ENCODE assay signal across 9 cellular contexts in the genomic region with DNA sequence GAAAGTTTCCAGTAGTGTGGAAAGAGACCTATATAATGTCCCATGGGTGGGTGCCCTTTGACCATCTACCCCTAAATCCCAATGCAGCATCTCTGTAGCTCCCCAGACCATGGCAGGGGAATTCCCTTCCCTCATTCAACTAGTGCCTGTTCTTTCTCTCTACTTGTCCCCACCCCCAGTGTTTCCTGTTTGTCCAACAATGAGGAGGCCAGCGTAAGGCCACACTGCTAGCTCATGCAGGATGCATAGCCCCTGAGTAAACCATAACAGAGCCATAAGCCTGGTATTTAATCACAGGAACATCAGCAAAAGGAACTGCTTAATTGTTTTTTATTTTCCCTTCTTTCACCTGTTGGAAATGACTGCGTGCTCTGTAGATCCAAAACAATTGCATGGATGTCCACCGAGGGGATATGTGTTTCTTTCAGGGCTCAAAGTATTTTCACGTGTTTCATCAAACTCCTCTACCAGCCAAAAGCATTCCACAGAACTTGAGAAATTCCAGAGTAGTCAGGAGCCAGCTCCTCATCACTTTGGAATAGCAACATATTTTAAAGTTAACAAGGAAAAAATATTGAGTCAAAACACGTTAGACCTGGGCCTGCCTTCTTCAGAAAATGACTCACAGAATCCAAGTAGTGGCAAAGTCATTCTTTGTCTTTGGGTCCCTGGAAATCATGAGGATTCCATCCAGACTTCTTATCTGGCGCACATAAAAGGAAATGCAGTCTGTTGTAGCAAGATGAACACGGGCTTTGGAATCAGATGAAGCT.
A peak's percentile ranks its signal among the peaks of the same experiment; 100 is the strongest.
DNase-seq lines count a peak whose midpoint lies in the region; ATAC-seq and TF ChIP-seq lines count a peak whose summit lies in the region.
"Had no signal": no experiment of that assay in that cellular context is flagged by ENCODE, and none has a peak within 500 bp of the region (broad histone marks: within the 10 kb centered on the region; RNA-seq: fewer than 3 reads in every experiment).

No MANE protein-coding gene starts in this region.

- CTCF ChIA-PET in activated B cell treated with CpG ODN at 0.5 μM for 24 hours (lab: Charles Lee): interaction anchor here (0.7 to 16.8 kb wide), 6 partner anchors 10 to 118 kb away, joined by 3 to 182 read pairs (median 4); no protein-coding TSS in a partner anchor
- CTCF ChIA-PET in WTC11 (lab: Charles Lee): no interaction called here

- peak overlapping the region; percentile 93 for H3K27ac Mint-ChIP-seq in activated B cell treated with CpG ODN at 0.5 μM for 24 hours
- H3K27ac Mint-ChIP-seq in WTC11: no peak overlapping the region
- H3K27ac Mint-ChIP-seq: dendritic cell treated with granulocyte-macrophage colony-stimulating factor and Interleukin-4, amounts not matched to agents 40 ng/mL and 50 ng/mL, for 4 days had no signal

- H4K20me1 ChIP-seq in BLaER1: no peaks in the 10 kb centered on the region

- H3K9me3 Mint-ChIP-seq in activated B cell treated with CpG ODN at 0.5 μM for 24 hours (no peaks in the 10 kb centered on the region), WTC11 (no peaks in the 10 kb centered on the region)
- H3K9me3 Mint-ChIP-seq: dendritic cell treated with granulocyte-macrophage colony-stimulating factor and Interleukin-4, amounts not matched to agents 40 ng/mL and 50 ng/mL, for 4 days had no signal

- peak overlapping the region; percentile 52 for H3K4me3 Mint-ChIP-seq in activated B cell treated with CpG ODN at 0.5 μM for 24 hours
- no peak overlapping the region for H3K4me3 Mint-ChIP-seq in WTC11
- H3K4me3 Mint-ChIP-seq: dendritic cell treated with granulocyte-macrophage colony-stimulating factor and Interleukin-4, amounts not matched to agents 40 ng/mL and 50 ng/mL, for 4 days had no signal

- intact Hi-C loops in activated B cell treated with CpG ODN at 0.5 μM for 24 hours (cut with micrococcal nuclease): loop anchor here (1.0 to 10.0 kb wide), 5 partner anchors 9 to 1313 kb away; partner anchors contain the start of genes DNAI4, GADD45A, MIER1 and SERBP1

- TF ChIP-seq CTCF in activated B cell treated with CpG ODN at 0.5 μM for 24 hours (IDR thresholded peaks at IDR 0.05) (no peak), WTC11 (IDR thresholded peaks at IDR 0.05) (no peak)

- H3K27me3 ChIP-seq in BLaER1: no peaks in the 10 kb centered on the region

- peaks cover 58% of the 10 kb centered on the region for H3K4me1 ChIP-seq in BLaER1

- no peaks in the 10 kb centered on the region; the same call in 1 of the 2 replicates for H3K36me3 ChIP-seq in BLaER1

- H3K9me3 ChIP-seq in BLaER1: no peaks in the 10 kb centered on the region

- H3K27me3 Mint-ChIP-seq in activated B cell treated with CpG ODN at 0.5 μM for 24 hours: no peaks in the 10 kb centered on the region
- H3K27me3 Mint-ChIP-seq in WTC11 (ENCODE audit: low read depth): no peaks in the 10 kb centered on the region

- no peak overlapping the region; the same call in 1 of the 2 replicates for H3K27ac ChIP-seq in BLaER1

- ATAC-seq in GM21576 (IDR thresholded peaks at IDR 0.05; ENCODE audit: unreplicated experiment): peak; percentile 29
- peak; percentile 4 for ATAC-seq in activated B cell treated with CpG ODN at 0.5 μM for 24 hours (ENCODE audit: low read depth)
- ATAC-seq in HG03469 (IDR thresholded peaks at IDR 0.05; ENCODE audit: unreplicated experiment): no peak
- ATAC-seq in WTC11: no peak

- peak overlapping the region; percentile 74 for H3K4me2 ChIP-seq in BLaER1

- H3K4me3 ChIP-seq in BLaER1: no peak overlapping the region

- H3K36me3 Mint-ChIP-seq in activated B cell treated with CpG ODN at 0.5 μM for 24 hours (ENCODE audit: low read depth) (peaks cover 66% of the 10 kb centered on the region), WTC11 (peaks cover 49% of the 10 kb centered on the region)

- DNase-seq in activated B cell treated with CpG ODN at 0.5 μM for 24 hours: no peak
- peak; percentile 88 for DNase-seq in iris pigment epithelial cell (ENCODE audit: low read depth)
- no peak for DNase-seq in T-helper 9 cell
- DNase-seq in D341Med (ENCODE audit: low spot score): no peak
- no peak for DNase-seq in WTC11 (ENCODE audit: low spot score)

- POLR2A ChIA-PET in activated B cell treated with CpG ODN at 0.5 μM for 24 hours (lab: Charles Lee) (interaction anchor here (0.7 to 16.7 kb wide), 12 partner anchors 9 to 89 kb away, joined by 3 to 279 read pairs (median 10); no protein-coding TSS in a partner anchor), WTC11 (lab: Charles Lee) (no interaction called here)

- H3K4me1 Mint-ChIP-seq in activated B cell treated with CpG ODN at 0.5 μM for 24 hours (peaks cover 91% of the 10 kb centered on the region), WTC11 (0 out of 2 replicates have a peak, but pooled peaks cover 3% of the 10 kb centered on the region)

- no peak overlapping the region for H3K9ac ChIP-seq in BLaER1

TF ChIP-seq in WTC11, 78 proteins besides CTCF, POLR2A, EP300 and RAD21:
- TF ChIP-seq NR3C1 (CRISPR knock-in tag; conservative IDR thresholded peaks at IDR 0.05; ENCODE audit: low read depth) (no peak), GTF2I (CRISPR knock-in tag; conservative IDR thresholded peaks at IDR 0.05) (no peak), ETV6 (CRISPR knock-in tag; IDR thresholded peaks at IDR 0.05) (no peak), OVOL2 (CRISPR knock-in tag; IDR thresholded peaks at IDR 0.05; ENCODE audit: borderline replicate concordance) (no peak), STAT6 (CRISPR knock-in tag; conservative IDR thresholded peaks at IDR 0.05; ENCODE audit: low read depth) (no peak), NR2C2 (CRISPR knock-in tag; IDR thresholded peaks at IDR 0.05) (no peak), E2F5 (CRISPR knock-in tag; IDR thresholded peaks at IDR 0.05) (no peak), FOXJ3 (CRISPR knock-in tag; IDR thresholded peaks at IDR 0.05; ENCODE audit: borderline replicate concordance) (no peak)
- TF ChIP-seq, protein P1, sequence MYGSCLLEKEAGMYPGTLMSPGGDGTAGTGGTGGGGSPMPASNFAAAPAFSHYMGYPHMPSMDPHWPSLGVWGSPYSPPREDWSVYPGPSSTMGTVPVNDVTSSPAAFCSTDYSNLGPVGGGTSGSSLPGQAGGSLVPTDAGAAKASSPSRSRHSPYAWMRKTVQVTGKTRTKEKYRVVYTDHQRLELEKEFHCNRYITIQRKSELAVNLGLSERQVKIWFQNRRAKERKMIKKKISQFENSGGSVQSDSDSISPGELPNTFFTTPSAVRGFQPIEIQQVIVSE (CRISPR knock-in tag; IDR thresholded peaks at IDR 0.05; ENCODE audit: borderline replicate concordance): no peak

Comparison
In these comparisons a context has a peak if more than half of its experiments do, and no peak if none do; other contexts are left out.
1. ATAC-seq: peak in GM21576 (single experiment) and activated B cell treated with CpG ODN at 0.5 μM for 24 hours (single experiment); none in HG03469 (single experiment) and WTC11 (single experiment).